ENCODE assay signal across 33 cellular contexts in genomic region chr1:166573199-166573598, GRCh38.
"Had no signal": no experiment of that assay in that cellular context is flagged by ENCODE, and none has a peak within 500 bp of the region (broad histone marks: within the 10 kb centered on the region; RNA-seq: fewer than 3 reads in every experiment).

No MANE protein-coding gene starts in this region.

- H3K9me3 ChIP-seq: MG63 had no signal

- H3K36me3 ChIP-seq: MG63 had no signal

- DNase-seq: Karpas-422, Kasumi-1, MG63, MM.1S, MV-4-11, NCI-H1048, NCI-H1092, NCI-H1092 treated with DMSO at 0.1 percent for 48 hours, NCI-H1417, NCI-H1417 treated with DMSO at 0.1 percent for 48 hours, NCI-H1436, NCI-H1436 treated with DMSO at 0.1 percent for 48 hours, NCI-H146, NCI-H1694, NCI-H1694 treated with DMSO at 0.1 percent for 48 hours, NCI-H187, NCI-H187 treated with DMSO at 0.1 percent for 48 hours, NCI-H1930, NCI-H2029, NCI-H2029 treated with DMSO at 0.1 percent for 48 hours, NCI-H2081, NCI-H2081 treated with DMSO at 0.1 percent for 48 hours, NCI-H2107, NCI-H2171, NCI-H2171 treated with DMSO at 0.1 percent for 48 hours, NCI-H2227 treated with DMSO at 0.1 percent for 48 hours, NCI-H226, NCI-H446, NCI-H446 treated with DMSO at 0.1 percent for 48 hours, NCI-H510A, NCI-H510A treated with DMSO at 0.1 percent for 48 hours, NCI-H524, NCI-H524 treated with DMSO at 0.1 percent for 48 hours had no signal

- H3K4me3 ChIP-seq: MG63 had no signal

- H3K27me3 ChIP-seq: MG63 had no signal
